17 cellular contexts compared by ENCODE assay signal in genomic region chr20:35724321-35725230, GRCh38. TPM values are rescaled to one million over a fixed set of nuclear protein-coding genes. Genes with fewer than 3 reads are reported as not detected.
DNase-seq lines count a peak whose midpoint lies in the region; ATAC-seq lines count a peak whose summit lies in the region.
"Had no signal": no experiment of that assay in that cellular context is flagged by ENCODE, and none has a peak within 500 bp of the region (broad histone marks: within the 10 kb centered on the region; RNA-seq: fewer than 3 reads in every experiment).

No MANE protein-coding gene starts in this region.

- peaks cover 6% of the 10 kb centered on the region for H3K4me1 ChIP-seq in CD8-positive, alpha-beta memory T cell (ENCODE audit: insufficient read depth, low read length)
- H3K4me1 ChIP-seq: BE2C had no signal

- no peaks in the 10 kb centered on the region for H3K27me3 Mint-ChIP-seq in CD8-positive, alpha-beta memory T cell
- H3K27me3 Mint-ChIP-seq in activated naive CD8-positive, alpha-beta T cell treated with anti-CD3 and anti-CD28 coated beads for 36 hours: no peaks in the 10 kb centered on the region

- peak overlapping the region in 1 of 7 donors; percentile 16 for H3K4me3 Mint-ChIP-seq in CD8-positive, alpha-beta memory T cell
- H3K4me3 Mint-ChIP-seq in activated naive CD8-positive, alpha-beta T cell treated with anti-CD3 and anti-CD28 coated beads for 36 hours: no peak overlapping the region

- H3K27ac ChIP-seq in CD8-positive, alpha-beta memory T cell (ENCODE audit: low read depth, low read length): no peak overlapping the region
- H3K27ac ChIP-seq: brain microvascular endothelial cell, suprapubic skin had no signal

- peaks cover 17 to 90% (median 30%) of the 10 kb centered on the region in 3 donors for H3K36me3 Mint-ChIP-seq in CD8-positive, alpha-beta memory T cell
- H3K36me3 Mint-ChIP-seq in activated naive CD8-positive, alpha-beta T cell treated with anti-CD3 and anti-CD28 coated beads for 36 hours: peaks cover 52% of the 10 kb centered on the region

- peaks cover 44 to 59% (median 54%) of the 10 kb centered on the region in 3 donors for H3K4me1 Mint-ChIP-seq in CD8-positive, alpha-beta memory T cell
- peaks cover 43% of the 10 kb centered on the region for H3K4me1 Mint-ChIP-seq in activated naive CD8-positive, alpha-beta T cell treated with anti-CD3 and anti-CD28 coated beads for 36 hours

- H3K9me3 ChIP-seq in CD8-positive, alpha-beta memory T cell (ENCODE audit: low read length): no peaks in the 10 kb centered on the region
- H3K9me3 ChIP-seq: BE2C, gastrocnemius medialis, MG63, suprapubic skin had no signal

- H3K36me3 ChIP-seq in CD8-positive, alpha-beta memory T cell (ENCODE audit: insufficient read depth, low read length): peaks cover 85% of the 10 kb centered on the region

- ATAC-seq in HG02623 (IDR thresholded peaks at IDR 0.05; ENCODE audit: unreplicated experiment): no peak
- ATAC-seq: gastrocnemius medialis had no signal

- no peak for DNase-seq in CD8-positive, alpha-beta memory T cell
- DNase-seq in activated naive CD8-positive, alpha-beta T cell treated with anti-CD3 and anti-CD28 coated beads for 36 hours: no peak
- no peak for DNase-seq in NCI-H2227 (lab: John Stamatoyannopoulos, UW; ENCODE audit: unreplicated experiment)
- DNase-seq: activated CD4-positive, alpha-beta T cell treated with anti-CD3 and anti-CD28 coated beads for 48 hours; activated effector memory CD4-positive, alpha-beta T cell treated with Interleukin-2 at 50 U/mL for 16 hours; BE2C; brain microvascular endothelial cell; effector memory CD4-positive, alpha-beta T cell; gastrocnemius medialis; mesendoderm; MG63; NCI-H82; RPMI8226; T-helper 2 cell had no signal

- no peaks in the 10 kb centered on the region for H3K9me3 Mint-ChIP-seq in CD8-positive, alpha-beta memory T cell
- H3K9me3 Mint-ChIP-seq in activated naive CD8-positive, alpha-beta T cell treated with anti-CD3 and anti-CD28 coated beads for 36 hours: no peaks in the 10 kb centered on the region

- H3K27ac Mint-ChIP-seq in CD8-positive, alpha-beta memory T cell: peak overlapping the region in 5 of 8 donors; percentile 31 to 79 (median 44)
- peak overlapping the region; percentile 72 for H3K27ac Mint-ChIP-seq in activated naive CD8-positive, alpha-beta T cell treated with anti-CD3 and anti-CD28 coated beads for 36 hours

- CTCF ChIA-PET in CD8-positive, alpha-beta memory T cell (lab: Charles Lee): interaction anchor here (1.1 to 1.5 kb wide), 2 partner anchors 14 to 161 kb away, joined by 3 read pairs; no protein-coding TSS in a partner anchor

- no peak overlapping the region for H3K4me3 ChIP-seq in CD8-positive, alpha-beta memory T cell (ENCODE audit: low read length)
- H3K4me3 ChIP-seq: gastrocnemius medialis, MG63, smooth muscle cell, suprapubic skin had no signal

- no peaks in the 10 kb centered on the region for H3K27me3 ChIP-seq in CD8-positive, alpha-beta memory T cell (ENCODE audit: insufficient read depth, low read length, poor library complexity, severe bottlenecking)
- H3K27me3 ChIP-seq: BE2C, brain microvascular endothelial cell, gastrocnemius medialis, MG63, suprapubic skin had no signal

- POLR2A ChIA-PET in CD8-positive, alpha-beta memory T cell (lab: Charles Lee): interaction anchor here (0.6 to 1.4 kb wide), 3 partner anchors 11 to 260 kb away, joined by 5 to 10 read pairs (median 6); no protein-coding TSS in a partner anchor

RNA-seq across cellular contexts. Expression of gene RBM39, which starts 17.5 kb away (rescaled TPM):
- total RNA-seq in CD8-positive, alpha-beta memory T cell: 100 to 1,000 TPM; 349 to 352 TPM
- polyA plus RNA-seq in CD8-positive, alpha-beta memory T cell: 157 TPM
- 100 to 1,000 TPM; 330 to 349 TPM for total RNA-seq in activated naive CD8-positive, alpha-beta T cell treated with anti-CD3 and anti-CD28 coated beads for 36 hours

RNA-seq across cellular contexts. Expression of gene ROMO1, which starts 25.4 kb away (rescaled TPM):
- total RNA-seq in CD8-positive, alpha-beta memory T cell: 100 to 1,000 TPM; 108 to 117 TPM
- polyA plus RNA-seq in CD8-positive, alpha-beta memory T cell: 358 TPM
- total RNA-seq in activated naive CD8-positive, alpha-beta T cell treated with anti-CD3 and anti-CD28 coated beads for 36 hours: 100 to 1,000 TPM; 121 to 137 TPM

RNA-seq across cellular contexts. Expression of gene NFS1, which starts 25.4 kb away (rescaled TPM):
- total RNA-seq in CD8-positive, alpha-beta memory T cell: 10 to 100 TPM; 36.4 to 37.7 TPM
- polyA plus RNA-seq in CD8-positive, alpha-beta memory T cell: 18.8 TPM
- 10 to 100 TPM; 37.2 to 38.2 TPM for total RNA-seq in activated naive CD8-positive, alpha-beta T cell treated with anti-CD3 and anti-CD28 coated beads for 36 hours

RNA-seq across cellular contexts. Expression of gene PHF20, which starts 47.2 kb away (rescaled TPM):
- total RNA-seq in CD8-positive, alpha-beta memory T cell: 10 to 100 TPM; 53.9 to 54.3 TPM
- 124 TPM for polyA plus RNA-seq in CD8-positive, alpha-beta memory T cell
- 10 to 100 TPM; 50.2 to 50.6 TPM for total RNA-seq in activated naive CD8-positive, alpha-beta T cell treated with anti-CD3 and anti-CD28 coated beads for 36 hours

RNA-seq across cellular contexts. Expression of gene CPNE1, which starts 59.9 kb away (rescaled TPM):
- total RNA-seq in CD8-positive, alpha-beta memory T cell: 100 to 1,000 TPM; 295 to 305 TPM
- polyA plus RNA-seq in CD8-positive, alpha-beta memory T cell: 378 TPM
- 100 to 1,000 TPM; 290 to 304 TPM for total RNA-seq in activated naive CD8-positive, alpha-beta T cell treated with anti-CD3 and anti-CD28 coated beads for 36 hours
